ENCODE assay signal across 8 cellular contexts in genomic region chr4:40856836-40857362, GRCh38.
DNase-seq lines count a peak whose midpoint lies in the region; ATAC-seq, FAIRE-seq and TF ChIP-seq lines count a peak whose summit lies in the region.

No MANE protein-coding gene starts in this region.

- peaks cover 16% of the 10 kb centered on the region for H3K4me1 Mint-ChIP-seq in activated T-cell treated with anti-CD3 and anti-CD28 coated beads, Interleukin-2, amount 50 U/mL, for 72 hours (ENCODE audit: low read depth)

- no peak for FAIRE-seq in frontal cortex (lab: Jason Lieb, UNC)

- ATAC-seq in HG03097 (IDR thresholded peaks at IDR 0.05; ENCODE audit: low FRiP score, unreplicated experiment): peak; percentile 93
- peak; percentile 99 for ATAC-seq in activated T-cell treated with anti-CD3 and anti-CD28 coated beads, Interleukin-2, amount 50 U/mL, for 72 hours (replicated peaks in 1 of 2)

- WGBS in tibial nerve, 2 donors: 16 to 18% methylated on average over 38 to 45 of the region's 51 CpGs

- no peaks in the 10 kb centered on the region for H3K9me3 ChIP-seq in tibial nerve

- no peaks in the 10 kb centered on the region for H3K27me3 ChIP-seq in tibial nerve

- H3K27ac Mint-ChIP-seq in activated T-cell treated with anti-CD3 and anti-CD28 coated beads, Interleukin-2, amount 50 U/mL, for 72 hours: no peak overlapping the region

- peak overlapping the region; percentile 88 to 91 for H3K4me3 Mint-ChIP-seq in activated T-cell treated with anti-CD3 and anti-CD28 coated beads, Interleukin-2, amount 50 U/mL, for 72 hours

- H3K9me3 Mint-ChIP-seq in activated T-cell treated with anti-CD3 and anti-CD28 coated beads, Interleukin-2, amount 50 U/mL, for 72 hours: no peaks in the 10 kb centered on the region

- H3K4me3 ChIP-seq in tibial nerve: peak overlapping the region in 3 of 4 donors; percentile 23 to 48 (median 46)

- peaks cover 0 to 20% (median 6%) of the 10 kb centered on the region in 4 donors for H3K4me1 ChIP-seq in tibial nerve

- H3K36me3 ChIP-seq in tibial nerve: peaks cover 0 to 8% (median 0%) of the 10 kb centered on the region in 3 donors

- H3K27ac ChIP-seq in tibial nerve: no peak overlapping the region

- no peak for TF ChIP-seq EP300 in tibial nerve (IDR thresholded peaks at IDR 0.05)

- DNase-seq in NCI-H524 (lab: John Stamatoyannopoulos, UW) (peak; percentile 59 to 82), NCI-H524 treated with DMSO at 0.1 percent for 48 hours (lab: John Stamatoyannopoulos, UW) (no peak), NCI-H774 (lab: John Stamatoyannopoulos, UW) (peak; percentile 74), frontal cortex (ENCODE audit: low spot score in 2 of 2) (peak; percentile 70 to 83), occipital lobe (lab: John Stamatoyannopoulos, UW) (peak; percentile 45), tibial nerve (ENCODE audit: low spot score in 2 of 2) (peak; percentile 16 to 26)
- DNase-seq in activated T-cell treated with anti-CD3 and anti-CD28 coated beads, Interleukin-2, amount 50 U/mL, for 72 hours: peak; percentile 74 to 76

- no peaks in the 10 kb centered on the region for H3K36me3 Mint-ChIP-seq in activated T-cell treated with anti-CD3 and anti-CD28 coated beads, Interleukin-2, amount 50 U/mL, for 72 hours (ENCODE audit: insufficient read depth in 2 of 2)

- peaks cover 73% of the 10 kb centered on the region for H3K27me3 Mint-ChIP-seq in activated T-cell treated with anti-CD3 and anti-CD28 coated beads, Interleukin-2, amount 50 U/mL, for 72 hours (ENCODE audit: low read depth)

- TF ChIP-seq CTCF in tibial nerve (IDR thresholded peaks at IDR 0.05): no peak

- no peak for TF ChIP-seq POLR2A in tibial nerve (IDR thresholded peaks at IDR 0.05)
